ENCODE assay signal across 1 cellular context in genomic region chr1:84298688-84299535, GRCh38.
TF ChIP-seq lines count a peak whose summit lies in the region.

No MANE protein-coding gene starts in this region.

TF ChIP-seq in GM23338, 12 proteins besides CTCF, POLR2A, EP300 and RAD21 (continued from another document):
- TF ChIP-seq, protein P1, sequence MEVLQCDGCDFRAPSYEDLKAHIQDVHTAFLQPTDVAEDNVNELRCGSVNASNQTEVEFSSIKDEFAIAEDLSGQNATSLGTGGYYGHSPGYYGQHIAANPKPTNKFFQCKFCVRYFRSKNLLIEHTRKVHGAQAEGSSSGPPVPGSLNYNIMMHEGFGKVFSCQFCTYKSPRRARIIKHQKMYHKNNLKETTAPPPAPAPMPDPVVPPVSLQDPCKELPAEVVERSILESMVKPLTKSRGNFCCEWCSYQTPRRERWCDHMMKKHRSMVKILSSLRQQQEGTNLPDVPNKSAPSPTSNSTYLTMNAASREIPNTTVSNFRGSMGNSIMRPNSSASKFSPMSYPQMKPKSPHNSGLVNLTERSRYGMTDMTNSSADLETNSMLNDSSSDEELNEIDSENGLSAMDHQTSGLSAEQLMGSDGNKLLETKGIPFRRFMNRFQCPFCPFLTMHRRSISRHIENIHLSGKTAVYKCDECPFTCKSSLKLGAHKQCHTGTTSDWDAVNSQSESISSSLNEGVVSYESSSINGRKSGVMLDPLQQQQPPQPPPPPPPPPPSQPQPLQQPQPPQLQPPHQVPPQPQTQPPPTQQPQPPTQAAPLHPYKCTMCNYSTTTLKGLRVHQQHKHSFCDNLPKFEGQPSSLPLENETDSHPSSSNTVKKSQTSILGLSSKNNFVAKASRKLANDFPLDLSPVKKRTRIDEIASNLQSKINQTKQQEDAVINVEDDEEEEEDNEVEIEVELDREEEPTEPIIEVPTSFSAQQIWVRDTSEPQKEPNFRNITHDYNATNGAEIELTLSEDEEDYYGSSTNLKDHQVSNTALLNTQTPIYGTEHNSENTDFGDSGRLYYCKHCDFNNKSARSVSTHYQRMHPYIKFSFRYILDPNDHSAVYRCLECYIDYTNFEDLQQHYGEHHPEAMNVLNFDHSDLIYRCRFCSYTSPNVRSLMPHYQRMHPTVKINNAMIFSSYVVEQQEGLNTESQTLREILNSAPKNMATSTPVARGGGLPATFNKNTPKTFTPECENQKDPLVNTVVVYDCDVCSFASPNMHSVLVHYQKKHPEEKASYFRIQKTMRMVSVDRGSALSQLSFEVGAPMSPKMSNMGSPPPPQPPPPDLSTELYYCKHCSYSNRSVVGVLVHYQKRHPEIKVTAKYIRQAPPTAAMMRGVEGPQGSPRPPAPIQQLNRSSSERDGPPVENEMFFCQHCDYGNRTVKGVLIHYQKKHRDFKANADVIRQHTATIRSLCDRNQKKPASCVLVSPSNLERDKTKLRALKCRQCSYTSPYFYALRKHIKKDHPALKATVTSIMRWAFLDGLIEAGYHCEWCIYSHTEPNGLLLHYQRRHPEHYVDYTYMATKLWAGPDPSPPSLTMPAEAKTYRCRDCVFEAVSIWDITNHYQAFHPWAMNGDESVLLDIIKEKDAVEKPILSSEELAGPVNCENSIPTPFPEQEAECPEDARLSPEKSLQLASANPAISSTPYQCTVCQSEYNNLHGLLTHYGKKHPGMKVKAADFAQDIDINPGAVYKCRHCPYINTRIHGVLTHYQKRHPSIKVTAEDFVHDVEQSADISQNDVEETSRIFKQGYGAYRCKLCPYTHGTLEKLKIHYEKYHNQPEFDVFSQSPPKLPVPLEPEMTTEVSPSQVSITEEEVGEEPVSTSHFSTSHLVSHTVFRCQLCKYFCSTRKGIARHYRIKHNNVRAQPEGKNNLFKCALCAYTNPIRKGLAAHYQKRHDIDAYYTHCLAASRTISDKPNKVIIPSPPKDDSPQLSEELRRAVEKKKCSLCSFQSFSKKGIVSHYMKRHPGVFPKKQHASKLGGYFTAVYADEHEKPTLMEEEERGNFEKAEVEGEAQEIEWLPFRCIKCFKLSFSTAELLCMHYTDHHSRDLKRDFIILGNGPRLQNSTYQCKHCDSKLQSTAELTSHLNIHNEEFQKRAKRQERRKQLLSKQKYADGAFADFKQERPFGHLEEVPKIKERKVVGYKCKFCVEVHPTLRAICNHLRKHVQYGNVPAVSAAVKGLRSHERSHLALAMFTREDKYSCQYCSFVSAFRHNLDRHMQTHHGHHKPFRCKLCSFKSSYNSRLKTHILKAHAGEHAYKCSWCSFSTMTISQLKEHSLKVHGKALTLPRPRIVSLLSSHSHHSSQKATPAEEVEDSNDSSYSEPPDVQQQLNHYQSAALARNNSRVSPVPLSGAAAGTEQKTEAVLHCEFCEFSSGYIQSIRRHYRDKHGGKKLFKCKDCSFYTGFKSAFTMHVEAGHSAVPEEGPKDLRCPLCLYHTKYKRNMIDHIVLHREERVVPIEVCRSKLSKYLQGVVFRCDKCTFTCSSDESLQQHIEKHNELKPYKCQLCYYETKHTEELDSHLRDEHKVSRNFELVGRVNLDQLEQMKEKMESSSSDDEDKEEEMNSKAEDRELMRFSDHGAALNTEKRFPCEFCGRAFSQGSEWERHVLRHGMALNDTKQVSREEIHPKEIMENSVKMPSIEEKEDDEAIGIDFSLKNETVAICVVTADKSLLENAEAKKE (CRISPR knock-in tag; IDR thresholded peaks at IDR 0.05): no peak
- no peak for TF ChIP-seq STAT1 (IDR thresholded peaks at IDR 0.05; ENCODE audit: unreplicated experiment)
- TF ChIP-seq CREB1 (CRISPR knock-in tag; IDR thresholded peaks at IDR 0.05; ENCODE audit: low read depth): no peak
- TF ChIP-seq ZNF331 (CRISPR knock-in tag; IDR thresholded peaks at IDR 0.05; ENCODE audit: low read depth): no peak
- TF ChIP-seq REST (IDR thresholded peaks at IDR 0.05; ENCODE audit: unreplicated experiment): no peak
- no peak for TF ChIP-seq JUNB (IDR thresholded peaks at IDR 0.05; ENCODE audit: unreplicated experiment)
- TF ChIP-seq NANOG (IDR thresholded peaks at IDR 0.05; ENCODE audit: borderline replicate concordance): no peak
- no peak for TF ChIP-seq ZNF114 (CRISPR knock-in tag; IDR thresholded peaks at IDR 0.05)
